ENCODE assay signal across 33 cellular contexts in the genomic region with DNA sequence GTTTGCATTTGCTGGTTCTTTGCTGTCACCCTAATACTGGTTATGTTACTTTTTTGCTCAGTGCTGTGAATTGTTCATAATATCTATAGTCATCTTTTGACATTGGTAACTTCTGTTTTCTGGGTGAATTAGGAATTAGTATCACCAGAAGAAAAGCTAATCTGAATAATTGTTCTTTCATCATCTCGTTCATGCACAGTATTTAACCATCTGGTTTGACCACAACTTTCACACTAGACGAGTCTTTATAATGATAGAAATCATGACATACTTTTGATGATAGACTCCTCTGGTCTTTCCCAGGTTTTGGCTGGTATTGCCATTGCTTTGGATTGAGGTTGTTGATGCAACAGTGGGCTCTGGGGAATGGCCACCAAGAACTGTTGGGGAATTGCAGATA. TPM values are rescaled to one million over a fixed set of nuclear protein-coding genes. Genes with fewer than 3 reads are reported as not detected.
"Had no signal": no experiment of that assay in that cellular context is flagged by ENCODE, and none has a peak within 500 bp of the region (broad histone marks: within the 10 kb centered on the region; RNA-seq: fewer than 3 reads in every experiment).

No MANE protein-coding gene starts in this region.

- H3K9ac ChIP-seq: neural progenitor cell, parathyroid adenoma had no signal

- H3K9me3 ChIP-seq: body of pancreas, esophagus squamous epithelium, psoas muscle had no signal

- H3K27ac ChIP-seq: body of pancreas, epithelial cell of prostate, esophagus squamous epithelium, heart right ventricle, neural progenitor cell, parathyroid adenoma, psoas muscle, sigmoid colon, tibial nerve had no signal

- DNase-seq: activated CD4-positive, alpha-beta memory T cell treated with anti-CD3 and anti-CD28 coated beads, Interleukin-2, amount 10 ng/mL, durations not matched to agents 7 days and 5 days; activated CD4-positive, alpha-beta T cell treated with anti-CD3 and anti-CD28 coated beads for 4 hours; activated CD4-positive, CD25-positive, alpha-beta regulatory T cell; activated CD8-positive, alpha-beta memory T cell treated with anti-CD3 and anti-CD28 coated beads, Interleukin-2, amount 10 ng/mL, durations not matched to agents 7 days and 5 days; activated effector memory CD4-positive, alpha-beta T cell treated with Interleukin-2 at 50 U/mL for 16 hours; activated naive CD4-positive, alpha-beta T cell treated with anti-CD3 and anti-CD28 coated beads for 36 hours; anterior cingulate cortex; body of pancreas; dermis blood vessel endothelial cell; effector CD4-positive, alpha-beta T cell; esophagus squamous epithelium; foreskin melanocyte; heart right ventricle; naive B cell; occipital lobe; psoas muscle; sigmoid colon; small intestine; stimulated activated CD4-positive, alpha-beta T cell treated with anti-CD3 and anti-CD28 coated beads, Interleukin-4, amount 100 ng/mL, for 24 hours had no signal

- H3K9me3 Mint-ChIP-seq: stimulated activated memory B cell treated with anti-CD40 and anti-IgM and Interleukin-4, amounts not matched to agents 10 μg/mL and 1 μg/mL and 100 μg/mL, for 72 hours had no signal

- H3K4me2 ChIP-seq: neural progenitor cell had no signal

- H3K36me3 ChIP-seq: neural progenitor cell had no signal

- ATAC-seq: activated CD8-positive, alpha-beta memory T cell treated with anti-CD3 and anti-CD28 coated beads, Interleukin-2, amount 10 ng/mL, durations not matched to agents 7 days and 5 days; body of pancreas; heart right ventricle; psoas muscle; stimulated activated memory B cell treated with anti-CD40 and anti-IgM and Interleukin-4, amounts not matched to agents 10 μg/mL and 1 μg/mL and 100 μg/mL, for 72 hours had no signal

- H3K4me3 Mint-ChIP-seq: activated CD4-positive, alpha-beta memory T cell treated with anti-CD3 and anti-CD28 coated beads, Interleukin-2, amount 10 ng/mL, durations not matched to agents 7 days and 5 days; activated CD8-positive, alpha-beta memory T cell treated with anti-CD3 and anti-CD28 coated beads, Interleukin-2, amount 10 ng/mL, durations not matched to agents 7 days and 5 days; activated naive CD4-positive, alpha-beta T cell treated with anti-CD3 and anti-CD28 coated beads for 36 hours; mesothelial cell of epicardium; naive B cell; neural progenitor cell; stimulated activated memory B cell treated with anti-CD40 and anti-IgM and Interleukin-4, amounts not matched to agents 10 μg/mL and 1 μg/mL and 100 μg/mL, for 72 hours had no signal

- H3K27me3 ChIP-seq: body of pancreas, esophagus squamous epithelium, heart right ventricle, neural progenitor cell, sigmoid colon, tibial nerve had no signal

- H3K4me1 Mint-ChIP-seq: neural progenitor cell had no signal

- H3K27ac Mint-ChIP-seq: activated CD4-positive, alpha-beta memory T cell treated with anti-CD3 and anti-CD28 coated beads, Interleukin-2, amount 10 ng/mL, durations not matched to agents 7 days and 5 days; activated CD8-positive, alpha-beta memory T cell treated with anti-CD3 and anti-CD28 coated beads, Interleukin-2, amount 10 ng/mL, durations not matched to agents 7 days and 5 days; activated naive CD4-positive, alpha-beta T cell treated with anti-CD3 and anti-CD28 coated beads for 36 hours; mesothelial cell of epicardium; neural progenitor cell; stimulated activated memory B cell treated with anti-CD40 and anti-IgM and Interleukin-4, amounts not matched to agents 10 μg/mL and 1 μg/mL and 100 μg/mL, for 72 hours had no signal

- H2AFZ ChIP-seq: neural progenitor cell, parathyroid adenoma had no signal

- H3K4me1 ChIP-seq: neural progenitor cell had no signal

- H3K27me3 Mint-ChIP-seq: activated CD4-positive, alpha-beta memory T cell treated with anti-CD3 and anti-CD28 coated beads, Interleukin-2, amount 10 ng/mL, durations not matched to agents 7 days and 5 days; activated CD8-positive, alpha-beta memory T cell treated with anti-CD3 and anti-CD28 coated beads, Interleukin-2, amount 10 ng/mL, durations not matched to agents 7 days and 5 days; naive B cell; stimulated activated memory B cell treated with anti-CD40 and anti-IgM and Interleukin-4, amounts not matched to agents 10 μg/mL and 1 μg/mL and 100 μg/mL, for 72 hours had no signal

- FAIRE-seq: colon, endometrium, small intestine had no signal

- H3K4me3 ChIP-seq: body of pancreas, esophagus squamous epithelium, heart right ventricle, neural progenitor cell, psoas muscle, sigmoid colon, tibial nerve had no signal

RNA-seq across cellular contexts. Expression of gene TBATA, which starts 55.7 kb away (rescaled TPM):
- total RNA-seq: activated CD4-positive, alpha-beta memory T cell treated with anti-CD3 and anti-CD28 coated beads, Interleukin-2, amount 10 ng/mL, durations not matched to agents 7 days and 5 days; activated CD8-positive, alpha-beta memory T cell treated with anti-CD3 and anti-CD28 coated beads, Interleukin-2, amount 10 ng/mL, durations not matched to agents 7 days and 5 days; activated naive CD4-positive, alpha-beta T cell treated with anti-CD3 and anti-CD28 coated beads for 36 hours; body of pancreas; dermis blood vessel endothelial cell; esophagus squamous epithelium; glomerular endothelial cell; heart right ventricle; kidney epithelial cell; lower leg skin; mesothelial cell of epicardium; occipital lobe; psoas muscle; sigmoid colon; T-helper 1 cell treated with Interleukin-12 subunit alpha and Interleukin-12 subunit beta and Interleukin-4 antibody, amounts not matched to agents 30 ng/mL and 1 ng/mL, for 36 hours; temporal lobe; tibial nerve; ureter had no signal
